ENCODE assay signal across 24 cellular contexts in the genomic region with DNA sequence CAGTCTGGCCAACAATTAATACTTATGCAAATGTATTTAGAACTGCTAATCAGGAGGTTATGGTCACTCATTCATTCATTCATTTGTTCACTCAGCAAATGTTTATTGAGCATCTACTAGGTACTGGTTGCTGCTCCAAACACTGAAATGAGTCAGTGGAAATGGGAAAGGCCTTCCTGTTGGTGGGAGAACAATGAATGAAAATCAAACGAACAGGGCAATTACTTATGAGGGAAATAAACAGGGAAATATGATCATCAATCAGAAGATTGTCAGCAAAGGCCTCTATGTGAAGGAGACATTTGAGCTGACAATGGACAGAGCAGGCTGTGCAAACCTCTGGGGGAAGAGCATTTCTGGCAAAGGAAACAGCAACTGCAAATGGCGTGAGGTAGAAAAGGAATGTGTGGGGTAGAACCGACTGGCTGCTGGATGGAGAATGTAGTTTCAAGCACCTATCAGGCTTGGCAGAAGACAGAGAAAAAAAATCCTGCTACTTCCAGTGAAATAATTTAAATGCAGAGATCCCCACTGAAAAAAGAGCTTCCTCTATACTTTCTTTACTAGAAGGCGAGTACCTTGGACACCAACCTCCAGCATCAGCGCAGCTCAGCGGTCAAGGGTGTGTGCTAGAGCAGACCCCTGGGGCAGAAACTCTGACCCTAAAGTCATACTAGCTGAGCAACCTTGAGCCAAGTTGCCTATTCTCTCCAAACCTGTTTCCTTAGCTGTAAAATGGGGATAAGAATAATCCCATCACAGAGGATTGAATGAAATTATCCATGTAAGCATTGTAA.
DNase-seq lines count a peak whose midpoint lies in the region; ATAC-seq and TF ChIP-seq lines count a peak whose summit lies in the region.
"Had no signal": no experiment of that assay in that cellular context is flagged by ENCODE, and none has a peak within 500 bp of the region (broad histone marks: within the 10 kb centered on the region; RNA-seq: fewer than 3 reads in every experiment).

No MANE protein-coding gene starts in this region.

- H3K27me3 ChIP-seq in IMR-90 (ENCODE audit: control insufficient read depth, insufficient read depth, low read length) (no peaks in the 10 kb centered on the region), Panc1 (ENCODE audit: control insufficient read depth, insufficient read depth, low read length) (no peaks in the 10 kb centered on the region), gastroesophageal sphincter (no peaks in the 10 kb centered on the region), skeletal muscle tissue (ENCODE audit: control insufficient read depth in 3 of 3, insufficient read depth in 3 of 3, low read length in 3 of 3) (no peaks in the 10 kb centered on the region)
- H3K27me3 ChIP-seq: BE2C, left lung, neural progenitor cell, Peyer's patch, tibial nerve had no signal

- intact Hi-C loops in IMR-90 (cut with micrococcal nuclease): no loop called here
- intact Hi-C loops in Panc1 (cut with micrococcal nuclease; ENCODE audit: unreplicated experiment): no loop called here

- no peak overlapping the region for H2BK120ac ChIP-seq in IMR-90 (ENCODE audit: low read depth, low read length)

- H3K36me3 ChIP-seq in IMR-90 (ENCODE audit: control insufficient read depth, insufficient read depth, low read length) (no peaks in the 10 kb centered on the region), Panc1 (ENCODE audit: control insufficient read depth, insufficient read depth, low read length) (no peaks in the 10 kb centered on the region), gastroesophageal sphincter (no peaks in the 10 kb centered on the region), skeletal muscle tissue (ENCODE audit: control insufficient read depth in 3 of 3, insufficient read depth in 3 of 3, low read length in 3 of 3) (no peaks in the 10 kb centered on the region)
- H3K36me3 ChIP-seq: BE2C, left lung, neural progenitor cell, Peyer's patch, tibial nerve had no signal

- no peak overlapping the region for H3K56ac ChIP-seq in IMR-90 (ENCODE audit: extremely low read depth, insufficient read depth, low read length)

- no peak overlapping the region for H3K14ac ChIP-seq in IMR-90 (replicated peaks; ENCODE audit: low read depth, low read length)

- TF ChIP-seq POLR2A in IMR-90 (IDR thresholded peaks at IDR 0.05; ENCODE audit: low read depth, low read length) (no peak), gastroesophageal sphincter (IDR thresholded peaks at IDR 0.05) (no peak)

- peak overlapping the region; percentile 58; the same call in 1 of the 2 replicates for H2AK5ac ChIP-seq in IMR-90 (ENCODE audit: low read depth, low read length)

- ATAC-seq in IMR-90 (ENCODE audit: low read depth) (no peak), Panc1 (no peak), gastroesophageal sphincter (no peak)

- no peak overlapping the region; the same call in 1 of the 2 replicates for H3K18ac ChIP-seq in IMR-90 (ENCODE audit: low read depth, low read length)

- TF ChIP-seq CTCF in IMR-90 (conservative IDR thresholded peaks at IDR 0.05; ENCODE audit: low read depth, low read length): no peak
- no peak for TF ChIP-seq CTCF in Panc1 (IDR thresholded peaks at IDR 0.05)
- TF ChIP-seq CTCF in gastroesophageal sphincter (IDR thresholded peaks at IDR 0.05): no peak

- 0 out of 2 replicates have a peak overlapping the region, but pooled peaks have one; percentile 26 for H3K4ac ChIP-seq in IMR-90 (ENCODE audit: low read depth, low read length)

- no peak overlapping the region for H2BK15ac ChIP-seq in IMR-90 (ENCODE audit: low read depth, low read length)

- 80% methylated on average over 1 of the region's 6 CpGs; no CpG with 5 or more reads in 1 of the 2 experiments for whole genome bisulfite sequencing in IMR-90 (ENCODE audit: extremely low coverage in 2 of 2, insufficient read length in 1 of 2), 2 experiments
- WGBS in gastroesophageal sphincter (ENCODE audit: low coverage in 1 of 2), 2 donors: 74 to 84% methylated on average over 6 of the region's 6 CpGs

- no peak overlapping the region for H4K91ac ChIP-seq in IMR-90 (ENCODE audit: insufficient read depth, low read depth, low read length)

- dilution Hi-C loops in IMR-90 (cut with HindIII; ENCODE audit: low sequenced_read_pairs, unreplicated experiment): no loop called here

- DNase-seq in IMR-90 (no peak), Panc1 (ENCODE audit: low read depth, low spot score) (no peak), activated T-cell treated with anti-CD3 and anti-CD28 coated beads for 4 hours (no peak), NCI-H446 (lab: John Stamatoyannopoulos, UW) (no peak), NCI-H1694 (lab: John Stamatoyannopoulos, UW) (no peak), NCI-H2107 treated with DMSO at 0.1 percent for 48 hours (lab: John Stamatoyannopoulos, UW; ENCODE audit: unreplicated experiment) (no peak)
- DNase-seq: ACHN; activated CD4-positive, alpha-beta memory T cell treated with anti-CD3 and anti-CD28 coated beads for 36 hours; activated CD4-positive, CD25-positive, alpha-beta regulatory T cell treated with anti-CD3 and anti-CD28 coated beads, Interleukin-2, amount 50 U/mL, for 72 hours; activated CD8-positive, alpha-beta memory T cell treated with anti-CD3 and anti-CD28 coated beads, Interleukin-2, amount 50 U/mL, for 48 hours; anterior cingulate cortex; BE2C; caudate nucleus; CD8-positive, alpha-beta memory T cell; GM23248; Karpas-422; left lung; NCI-H1694 treated with DMSO at 0.1 percent for 48 hours; NCI-H2171; Peyer's patch had no signal

- no peak overlapping the region for H3K4me2 ChIP-seq in IMR-90 (ENCODE audit: low read depth, low read length)
- H3K4me2 ChIP-seq: neural progenitor cell had no signal

- H3K79me1 ChIP-seq in IMR-90 (ENCODE audit: low read depth in 1 of 2, low read length in 2 of 2): no peaks in the 10 kb centered on the region

- BruUV-seq in IMR-90 (replicated peaks; lab: Mats Ljungman, UMichigan) (no TSS peak), Panc1 (replicated peaks; lab: Mats Ljungman, UMichigan) (no TSS peak)

- H2BK5ac ChIP-seq in IMR-90 (ENCODE audit: low read depth, low read length, poor library complexity, severe bottlenecking): no peak overlapping the region

- H4K20me1 ChIP-seq in IMR-90 (ENCODE audit: insufficient read depth, low read length): no peaks in the 10 kb centered on the region

- no peak overlapping the region for H3K23ac ChIP-seq in IMR-90 (ENCODE audit: low read depth, low read length)

- no peak overlapping the region for H2BK20ac ChIP-seq in IMR-90 (ENCODE audit: low read depth, low read length)

- H3K27ac ChIP-seq in IMR-90 (ENCODE audit: insufficient read depth, low read length) (no peak overlapping the region), Panc1 (ENCODE audit: low read length) (0 out of 2 replicates have a peak overlapping the region, but pooled peaks have one; percentile 1), gastroesophageal sphincter (peak overlapping the region in 3 of 4 donors; percentile 48 to 59 (median 58)), skeletal muscle tissue (ENCODE audit: low read depth, low read length) (peak overlapping the region; percentile 50)
- H3K27ac ChIP-seq: neural progenitor cell had no signal

- POLR2A ChIA-PET in IMR-90 (lab: Charles Lee; ENCODE audit: unreplicated experiment) (no interaction called here), Panc1 (lab: Charles Lee) (no interaction called here)

- in situ Hi-C loops in IMR-90 (cut with MboI; ENCODE audit: low sequenced_read_pairs): no loop called here
- in situ Hi-C loops in Panc1 (cut with HindIII; ENCODE audit: low pct_unique_long_range_greater_than_20kb, low sequenced_read_pairs): no loop called here

- H3K9me3 ChIP-seq in IMR-90 (ENCODE audit: control insufficient read depth, insufficient read depth, low read length) (no peaks in the 10 kb centered on the region), Panc1 (ENCODE audit: control insufficient read depth, insufficient read depth, low read depth, low read length) (no peaks in the 10 kb centered on the region), gastroesophageal sphincter (no peaks in the 10 kb centered on the region), skeletal muscle tissue (ENCODE audit: control insufficient read depth in 3 of 3, low read length in 3 of 3) (no peaks in the 10 kb centered on the region)
- H3K9me3 ChIP-seq: BE2C, left lung, Peyer's patch, tibial nerve had no signal

- H2AK9ac ChIP-seq in IMR-90 (replicated peaks; ENCODE audit: low read depth, low read length, poor library complexity): no peak overlapping the region

- H3K9me1 ChIP-seq in IMR-90 (ENCODE audit: insufficient read depth, low read length): peaks cover 11% of the 10 kb centered on the region

- H3K4me1 ChIP-seq in IMR-90 (ENCODE audit: control insufficient read depth, insufficient read depth, low read length) (peaks cover 25% of the 10 kb centered on the region), Panc1 (ENCODE audit: control insufficient read depth, insufficient read depth, low read length) (peaks cover 17% of the 10 kb centered on the region), gastroesophageal sphincter (peaks cover 0 to 52% (median 12%) of the 10 kb centered on the region in 3 donors), skeletal muscle tissue (ENCODE audit: control insufficient read depth in 3 of 3, insufficient read depth in 3 of 3, low read length in 3 of 3) (peaks cover 35 to 51% (median 45%) of the 10 kb centered on the region in 3 donors)

- no peak overlapping the region for H4K5ac ChIP-seq in IMR-90 (ENCODE audit: low read depth, low read length)

- no peak overlapping the region for H3K9ac ChIP-seq in IMR-90 (ENCODE audit: low read depth, low read length)
- no peak overlapping the region for H3K9ac ChIP-seq in skeletal muscle tissue (ENCODE audit: low read depth in 1 of 3, low read length in 3 of 3)
- H3K9ac ChIP-seq: GM23248, neural progenitor cell had no signal

- no peak for TF ChIP-seq RAD21 in IMR-90 (IDR thresholded peaks at IDR 0.05; ENCODE audit: low read length)

- no peak for TF ChIP-seq EP300 in gastroesophageal sphincter (IDR thresholded peaks at IDR 0.05)

- H3K4me3 ChIP-seq in IMR-90 (ENCODE audit: insufficient read depth, low read depth, low read length): no peak overlapping the region
- H3K4me3 ChIP-seq in Panc1 (ENCODE audit: low read depth in 2 of 2, low read length in 2 of 2): no peak overlapping the region
- no peak overlapping the region for H3K4me3 ChIP-seq in gastroesophageal sphincter
- no peak overlapping the region for H3K4me3 ChIP-seq in skeletal muscle tissue (ENCODE audit: low read length in 3 of 3)
- H3K4me3 ChIP-seq: GM23248, left lung, neural progenitor cell, Peyer's patch, tibial nerve had no signal

- no peak overlapping the region for H4K8ac ChIP-seq in IMR-90 (ENCODE audit: low read depth in 2 of 2, low read length in 2 of 2)

- no peak overlapping the region for H2AFZ ChIP-seq in IMR-90 (replicated peaks; ENCODE audit: low read length, poor library complexity)
- H2AFZ ChIP-seq: neural progenitor cell had no signal

- CTCF ChIA-PET in IMR-90 (lab: Yijun Ruan, JAX) (no interaction called here), Panc1 (lab: Charles Lee) (interaction anchor here (0.6 kb wide), 2 partner anchors 8 to 61 kb away, joined by 3 to 4 read pairs; no protein-coding TSS in a partner anchor)

TF ChIP-seq in IMR-90, 13 proteins besides CTCF, POLR2A, EP300 and RAD21 (continues in another document):
- TF ChIP-seq CHD1 (IDR thresholded peaks at IDR 0.05; ENCODE audit: low read depth, low read length) (no peak), NFE2L2 (IDR thresholded peaks at IDR 0.05; ENCODE audit: low read depth, low read length) (no peak), SMC3 (IDR thresholded peaks at IDR 0.05; ENCODE audit: low read depth, low read length) (no peak)
